Comparison of ENCODE assay signal across 28 cellular contexts in genomic region chrX:139134316-139134715, GRCh38.
"Had no signal": no experiment of that assay in that cellular context is flagged by ENCODE, and none has a peak within 500 bp of the region (broad histone marks: within the 10 kb centered on the region; RNA-seq: fewer than 3 reads in every experiment).

No MANE protein-coding gene starts in this region.

- H3K27me3 ChIP-seq: colonic mucosa, esophagus muscularis mucosa, esophagus squamous epithelium, foreskin keratinocyte, gastrocnemius medialis, gastroesophageal sphincter had no signal

- ATAC-seq: effector memory CD8-positive, alpha-beta T cell; esophagus mucosa; foreskin keratinocyte; gastrocnemius medialis; gastroesophageal sphincter; heart left ventricle; heart right ventricle had no signal

- H3K4me1 ChIP-seq: colonic mucosa, esophagus muscularis mucosa, esophagus squamous epithelium, foreskin keratinocyte, gastrocnemius medialis, gastroesophageal sphincter, heart left ventricle, heart right ventricle had no signal

- H3K4me3 ChIP-seq: colonic mucosa, coronary artery, dorsolateral prefrontal cortex, esophagus muscularis mucosa, esophagus squamous epithelium, gastrocnemius medialis, gastroesophageal sphincter, heart left ventricle, heart right ventricle had no signal

- H3K27ac ChIP-seq: colonic mucosa, coronary artery, dorsolateral prefrontal cortex, epithelial cell of prostate, esophagus muscularis mucosa, esophagus squamous epithelium, foreskin keratinocyte, gastrocnemius medialis, gastroesophageal sphincter, heart left ventricle, heart right ventricle had no signal

- H3K36me3 ChIP-seq: colonic mucosa, esophagus muscularis mucosa, esophagus squamous epithelium, gastrocnemius medialis, gastroesophageal sphincter, heart left ventricle, heart right ventricle had no signal

- FAIRE-seq: colon, endometrium, endothelial cell of umbilical vein, frontal cortex had no signal

- H3K9me3 ChIP-seq: colonic mucosa, esophagus muscularis mucosa, esophagus squamous epithelium, gastrocnemius medialis, gastroesophageal sphincter, heart left ventricle, heart right ventricle had no signal

- DNase-seq: colonic mucosa; cortex of kidney; dermis blood vessel endothelial cell; dorsolateral prefrontal cortex; effector CD4-positive, alpha-beta T cell; effector CD8-positive, alpha-beta T cell; effector memory CD4-positive, alpha-beta T cell; effector memory CD8-positive, alpha-beta T cell; endodermal cell; erythroblast; esophagus squamous epithelium; foreskin fibroblast; foreskin keratinocyte; foreskin melanocyte; gastrocnemius medialis; glutamatergic neuron; head of caudate nucleus; heart left ventricle; heart right ventricle had no signal
